Comparison of ENCODE assay signal across 1 cellular context in the genomic region with DNA sequence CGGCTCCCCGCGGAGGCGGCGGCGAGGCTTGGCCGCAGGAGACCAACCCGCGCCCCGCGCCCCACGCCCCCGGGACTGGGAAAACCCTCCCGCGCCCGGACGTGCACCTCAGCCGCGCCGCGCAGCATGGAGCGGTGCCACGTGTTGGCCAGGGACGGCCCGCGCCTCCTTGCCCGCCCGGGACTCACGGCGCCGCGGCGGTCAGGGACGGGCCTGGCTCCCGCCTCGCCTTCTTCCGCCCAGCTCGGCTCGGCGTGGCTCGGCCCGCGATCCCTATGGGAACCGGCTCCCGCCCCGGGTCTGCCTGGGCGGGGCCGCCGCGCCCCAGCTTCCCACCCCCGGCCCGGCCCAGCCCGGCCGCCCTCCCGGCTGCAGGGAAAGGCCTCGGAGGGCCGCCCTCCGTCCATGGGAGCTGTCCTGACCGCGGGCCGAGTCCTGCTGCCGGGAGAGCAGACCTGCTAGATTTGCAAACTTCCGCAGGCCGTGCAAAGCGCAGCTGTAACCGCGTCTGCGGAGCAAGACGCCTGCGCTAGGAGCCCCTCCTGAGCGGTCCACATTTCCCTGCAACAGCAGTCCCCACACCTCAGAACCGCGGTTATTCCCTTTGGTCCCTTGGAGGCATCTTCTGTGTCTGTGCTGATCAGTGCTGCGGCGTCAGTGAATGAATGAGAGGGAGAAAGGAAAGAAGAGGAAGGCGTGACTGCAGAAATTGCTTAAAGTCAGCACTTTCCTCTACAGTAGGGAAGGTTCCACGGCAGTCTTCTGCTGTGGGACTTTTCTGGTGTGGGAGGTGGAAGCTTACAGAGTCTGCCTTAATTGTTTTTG.
TF ChIP-seq lines count a peak whose summit lies in the region.

CDKL1 (minus strand) TSS at position 246 of the 825 bp plus-strand sequence. CDS start 1,013 bp downstream, outside the sequence.

TF ChIP-seq in HepG2, 621 proteins besides CTCF, POLR2A, EP300 and RAD21 (continued from another document and continues in another):
- TF ChIP-seq, protein P1, sequence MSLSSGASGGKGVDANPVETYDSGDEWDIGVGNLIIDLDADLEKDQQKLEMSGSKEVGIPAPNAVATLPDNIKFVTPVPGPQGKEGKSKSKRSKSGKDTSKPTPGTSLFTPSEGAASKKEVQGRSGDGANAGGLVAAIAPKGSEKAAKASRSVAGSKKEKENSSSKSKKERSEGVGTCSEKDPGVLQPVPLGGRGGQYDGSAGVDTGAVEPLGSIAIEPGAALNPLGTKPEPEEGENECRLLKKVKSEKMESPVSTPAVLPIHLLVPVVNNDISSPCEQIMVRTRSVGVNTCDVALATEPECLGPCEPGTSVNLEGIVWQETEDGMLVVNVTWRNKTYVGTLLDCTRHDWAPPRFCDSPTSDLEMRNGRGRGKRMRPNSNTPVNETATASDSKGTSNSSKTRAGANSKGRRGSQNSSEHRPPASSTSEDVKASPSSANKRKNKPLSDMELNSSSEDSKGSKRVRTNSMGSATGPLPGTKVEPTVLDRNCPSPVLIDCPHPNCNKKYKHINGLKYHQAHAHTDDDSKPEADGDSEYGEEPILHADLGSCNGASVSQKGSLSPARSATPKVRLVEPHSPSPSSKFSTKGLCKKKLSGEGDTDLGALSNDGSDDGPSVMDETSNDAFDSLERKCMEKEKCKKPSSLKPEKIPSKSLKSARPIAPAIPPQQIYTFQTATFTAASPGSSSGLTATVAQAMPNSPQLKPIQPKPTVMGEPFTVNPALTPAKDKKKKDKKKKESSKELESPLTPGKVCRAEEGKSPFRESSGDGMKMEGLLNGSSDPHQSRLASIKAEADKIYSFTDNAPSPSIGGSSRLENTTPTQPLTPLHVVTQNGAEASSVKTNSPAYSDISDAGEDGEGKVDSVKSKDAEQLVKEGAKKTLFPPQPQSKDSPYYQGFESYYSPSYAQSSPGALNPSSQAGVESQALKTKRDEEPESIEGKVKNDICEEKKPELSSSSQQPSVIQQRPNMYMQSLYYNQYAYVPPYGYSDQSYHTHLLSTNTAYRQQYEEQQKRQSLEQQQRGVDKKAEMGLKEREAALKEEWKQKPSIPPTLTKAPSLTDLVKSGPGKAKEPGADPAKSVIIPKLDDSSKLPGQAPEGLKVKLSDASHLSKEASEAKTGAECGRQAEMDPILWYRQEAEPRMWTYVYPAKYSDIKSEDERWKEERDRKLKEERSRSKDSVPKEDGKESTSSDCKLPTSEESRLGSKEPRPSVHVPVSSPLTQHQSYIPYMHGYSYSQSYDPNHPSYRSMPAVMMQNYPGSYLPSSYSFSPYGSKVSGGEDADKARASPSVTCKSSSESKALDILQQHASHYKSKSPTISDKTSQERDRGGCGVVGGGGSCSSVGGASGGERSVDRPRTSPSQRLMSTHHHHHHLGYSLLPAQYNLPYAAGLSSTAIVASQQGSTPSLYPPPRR (CRISPR knock-in tag; IDR thresholded peaks at IDR 0.05; ENCODE audit: borderline replicate concordance): no peak
- TF ChIP-seq HOXA5 (CRISPR knock-in tag; IDR thresholded peaks at IDR 0.05) (no peak), SKI (IDR thresholded peaks at IDR 0.05; ENCODE audit: partially characterized antibody) (peak; percentile 7), RXRA (CRISPR knock-in tag; IDR thresholded peaks at IDR 0.05) (no peak; the same call in 1 of the 2 replicates), ATAD3A (CRISPR knock-in tag; IDR thresholded peaks at IDR 0.05) (no peak), HINFP (CRISPR knock-in tag; IDR thresholded peaks at IDR 0.05; ENCODE audit: low read depth) (no peak), GTF3A (CRISPR knock-in tag; conservative IDR thresholded peaks at IDR 0.05) (no peak), FOXA1 (IDR thresholded peaks at IDR 0.05) (no peak), FOXA1 (CRISPR knock-in tag; IDR thresholded peaks at IDR 0.05) (no peak), ZNF720 (CRISPR knock-in tag; IDR thresholded peaks at IDR 0.05) (no peak), U2AF2 (IDR thresholded peaks at IDR 0.05; ENCODE audit: low read depth, low read length) (no peak), TCF7 (IDR thresholded peaks at IDR 0.05; ENCODE audit: low read depth) (no peak), NONO (IDR thresholded peaks at IDR 0.05) (no peak), NONO (CRISPR knock-in tag; conservative IDR thresholded peaks at IDR 0.05) (0 out of 2 replicates have a peak, but pooled peaks have one; percentile 12), SIN3A (IDR thresholded peaks at IDR 0.05; ENCODE audit: borderline replicate concordance, low read depth, low read length) (0 out of 2 replicates have a peak, but pooled peaks have one; percentile 26), CENPX (CRISPR knock-in tag; IDR thresholded peaks at IDR 0.05) (no peak), ARNT (IDR thresholded peaks at IDR 0.05) (no peak), ZHX2 (IDR thresholded peaks at IDR 0.05; ENCODE audit: low read depth) (no peak), ZHX2 (CRISPR knock-in tag; IDR thresholded peaks at IDR 0.05; ENCODE audit: borderline replicate concordance) (peak; percentile 69; the same call in 1 of the 2 replicates), PRPF4 (IDR thresholded peaks at IDR 0.05; ENCODE audit: low read depth, low read length, poor library complexity, severe bottlenecking) (no peak), MYPOP (CRISPR knock-in tag; IDR thresholded peaks at IDR 0.05) (peak; percentile 72; the same call in 1 of the 2 replicates), U2AF1 (optimal IDR thresholded peaks at IDR 0.05; ENCODE audit: low read depth, low read length) (no peak), HIC2 (CRISPR knock-in tag; IDR thresholded peaks at IDR 0.05; ENCODE audit: low read depth) (no peak)
- TF ChIP-seq, protein P2, sequence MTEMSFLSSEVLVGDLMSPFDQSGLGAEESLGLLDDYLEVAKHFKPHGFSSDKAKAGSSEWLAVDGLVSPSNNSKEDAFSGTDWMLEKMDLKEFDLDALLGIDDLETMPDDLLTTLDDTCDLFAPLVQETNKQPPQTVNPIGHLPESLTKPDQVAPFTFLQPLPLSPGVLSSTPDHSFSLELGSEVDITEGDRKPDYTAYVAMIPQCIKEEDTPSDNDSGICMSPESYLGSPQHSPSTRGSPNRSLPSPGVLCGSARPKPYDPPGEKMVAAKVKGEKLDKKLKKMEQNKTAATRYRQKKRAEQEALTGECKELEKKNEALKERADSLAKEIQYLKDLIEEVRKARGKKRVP (CRISPR knock-in tag; IDR thresholded peaks at IDR 0.05): no peak
- TF ChIP-seq, protein P3, sequence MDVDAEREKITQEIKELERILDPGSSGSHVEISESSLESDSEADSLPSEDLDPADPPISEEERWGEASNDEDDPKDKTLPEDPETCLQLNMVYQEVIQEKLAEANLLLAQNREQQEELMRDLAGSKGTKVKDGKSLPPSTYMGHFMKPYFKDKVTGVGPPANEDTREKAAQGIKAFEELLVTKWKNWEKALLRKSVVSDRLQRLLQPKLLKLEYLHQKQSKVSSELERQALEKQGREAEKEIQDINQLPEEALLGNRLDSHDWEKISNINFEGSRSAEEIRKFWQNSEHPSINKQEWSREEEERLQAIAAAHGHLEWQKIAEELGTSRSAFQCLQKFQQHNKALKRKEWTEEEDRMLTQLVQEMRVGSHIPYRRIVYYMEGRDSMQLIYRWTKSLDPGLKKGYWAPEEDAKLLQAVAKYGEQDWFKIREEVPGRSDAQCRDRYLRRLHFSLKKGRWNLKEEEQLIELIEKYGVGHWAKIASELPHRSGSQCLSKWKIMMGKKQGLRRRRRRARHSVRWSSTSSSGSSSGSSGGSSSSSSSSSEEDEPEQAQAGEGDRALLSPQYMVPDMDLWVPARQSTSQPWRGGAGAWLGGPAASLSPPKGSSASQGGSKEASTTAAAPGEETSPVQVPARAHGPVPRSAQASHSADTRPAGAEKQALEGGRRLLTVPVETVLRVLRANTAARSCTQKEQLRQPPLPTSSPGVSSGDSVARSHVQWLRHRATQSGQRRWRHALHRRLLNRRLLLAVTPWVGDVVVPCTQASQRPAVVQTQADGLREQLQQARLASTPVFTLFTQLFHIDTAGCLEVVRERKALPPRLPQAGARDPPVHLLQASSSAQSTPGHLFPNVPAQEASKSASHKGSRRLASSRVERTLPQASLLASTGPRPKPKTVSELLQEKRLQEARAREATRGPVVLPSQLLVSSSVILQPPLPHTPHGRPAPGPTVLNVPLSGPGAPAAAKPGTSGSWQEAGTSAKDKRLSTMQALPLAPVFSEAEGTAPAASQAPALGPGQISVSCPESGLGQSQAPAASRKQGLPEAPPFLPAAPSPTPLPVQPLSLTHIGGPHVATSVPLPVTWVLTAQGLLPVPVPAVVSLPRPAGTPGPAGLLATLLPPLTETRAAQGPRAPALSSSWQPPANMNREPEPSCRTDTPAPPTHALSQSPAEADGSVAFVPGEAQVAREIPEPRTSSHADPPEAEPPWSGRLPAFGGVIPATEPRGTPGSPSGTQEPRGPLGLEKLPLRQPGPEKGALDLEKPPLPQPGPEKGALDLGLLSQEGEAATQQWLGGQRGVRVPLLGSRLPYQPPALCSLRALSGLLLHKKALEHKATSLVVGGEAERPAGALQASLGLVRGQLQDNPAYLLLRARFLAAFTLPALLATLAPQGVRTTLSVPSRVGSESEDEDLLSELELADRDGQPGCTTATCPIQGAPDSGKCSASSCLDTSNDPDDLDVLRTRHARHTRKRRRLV (CRISPR knock-in tag; IDR thresholded peaks at IDR 0.05): no peak
- TF ChIP-seq, protein P4, sequence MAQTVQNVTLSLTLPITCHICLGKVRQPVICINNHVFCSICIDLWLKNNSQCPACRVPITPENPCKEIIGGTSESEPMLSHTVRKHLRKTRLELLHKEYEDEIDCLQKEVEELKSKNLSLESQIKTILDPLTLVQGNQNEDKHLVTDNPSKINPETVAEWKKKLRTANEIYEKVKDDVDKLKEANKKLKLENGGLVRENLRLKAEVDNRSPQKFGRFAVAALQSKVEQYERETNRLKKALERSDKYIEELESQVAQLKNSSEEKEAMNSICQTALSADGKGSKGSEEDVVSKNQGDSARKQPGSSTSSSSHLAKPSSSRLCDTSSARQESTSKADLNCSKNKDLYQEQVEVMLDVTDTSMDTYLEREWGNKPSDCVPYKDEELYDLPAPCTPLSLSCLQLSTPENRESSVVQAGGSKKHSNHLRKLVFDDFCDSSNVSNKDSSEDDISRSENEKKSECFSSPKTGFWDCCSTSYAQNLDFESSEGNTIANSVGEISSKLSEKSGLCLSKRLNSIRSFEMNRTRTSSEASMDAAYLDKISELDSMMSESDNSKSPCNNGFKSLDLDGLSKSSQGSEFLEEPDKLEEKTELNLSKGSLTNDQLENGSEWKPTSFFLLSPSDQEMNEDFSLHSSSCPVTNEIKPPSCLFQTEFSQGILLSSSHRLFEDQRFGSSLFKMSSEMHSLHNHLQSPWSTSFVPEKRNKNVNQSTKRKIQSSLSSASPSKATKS (CRISPR knock-in tag; IDR thresholded peaks at IDR 0.05): no peak
